In genomic region chr9:102225806-102226441, GRCh38 we compare ENCODE assay signal across 1 cellular context.
A peak's percentile ranks its signal among the peaks of the same experiment; 100 is the strongest.
TF ChIP-seq lines count a peak whose summit lies in the region.

No MANE protein-coding gene starts in this region.

TF ChIP-seq in HepG2, 621 proteins besides CTCF, POLR2A, EP300 and RAD21:
- no peak for TF ChIP-seq UBTF (CRISPR knock-in tag; IDR thresholded peaks at IDR 0.05)
- TF ChIP-seq ZIK1 (CRISPR knock-in tag; IDR thresholded peaks at IDR 0.05; ENCODE audit: borderline replicate concordance, low read depth) = no peak
- peak; percentile 81 to 94 for TF ChIP-seq MAFK (conservative IDR thresholded peaks at IDR 0.05 in 1 of 2, IDR thresholded peaks at IDR 0.05 in 1 of 2; ENCODE audit: low read length in 2 of 2)
- no peak for TF ChIP-seq ZNF576 (CRISPR knock-in tag; IDR thresholded peaks at IDR 0.05)
- TF ChIP-seq MAFF (IDR thresholded peaks at IDR 0.05; ENCODE audit: low read depth, low read length) = peak; percentile 86
